ENCODE assay signal across 24 cellular contexts in genomic region chr15:53753813-53754212, GRCh38. TPM values are rescaled to one million over a fixed set of nuclear protein-coding genes. Genes with fewer than 3 reads are reported as not detected.
"Had no signal": no experiment of that assay in that cellular context is flagged by ENCODE, and none has a peak within 500 bp of the region (broad histone marks: within the 10 kb centered on the region; RNA-seq: fewer than 3 reads in every experiment).

No MANE protein-coding gene starts in this region.

- H3K9me3 ChIP-seq: SK-N-SH had no signal

- FAIRE-seq: K562 had no signal

- H3K4me3 ChIP-seq: K562 had no signal

- ATAC-seq: K562, Panc1, PC-3, T-cell had no signal

- H3K4me2 ChIP-seq: KMS-11, SK-N-SH had no signal

- DNase-seq: Kasumi-1, MM.1S, NCI-H1092 treated with DMSO at 0.1 percent for 48 hours, NCI-H1436, NCI-H187, NCI-H2029, NCI-H2081 treated with DMSO at 0.1 percent for 48 hours, NCI-H2171, NCI-H226, NCI-H446, NCI-H510A, NCI-H524 treated with DMSO at 0.1 percent for 48 hours, NCI-H774, PC-3, SHP77, SK-N-SH, SW 1271, T-cell had no signal

- H3K27ac ChIP-seq: KMS-11, RWPE1 had no signal

- H3K9ac ChIP-seq: KMS-11, SK-N-SH had no signal

RNA-seq across cellular contexts. Expression of gene WDR72, which starts 5.7 kb away (rescaled TPM):
- total RNA-seq: K562, M059J, OCI-LY7, T-cell had no signal
